8 cellular contexts compared by ENCODE assay signal in the genomic region with DNA sequence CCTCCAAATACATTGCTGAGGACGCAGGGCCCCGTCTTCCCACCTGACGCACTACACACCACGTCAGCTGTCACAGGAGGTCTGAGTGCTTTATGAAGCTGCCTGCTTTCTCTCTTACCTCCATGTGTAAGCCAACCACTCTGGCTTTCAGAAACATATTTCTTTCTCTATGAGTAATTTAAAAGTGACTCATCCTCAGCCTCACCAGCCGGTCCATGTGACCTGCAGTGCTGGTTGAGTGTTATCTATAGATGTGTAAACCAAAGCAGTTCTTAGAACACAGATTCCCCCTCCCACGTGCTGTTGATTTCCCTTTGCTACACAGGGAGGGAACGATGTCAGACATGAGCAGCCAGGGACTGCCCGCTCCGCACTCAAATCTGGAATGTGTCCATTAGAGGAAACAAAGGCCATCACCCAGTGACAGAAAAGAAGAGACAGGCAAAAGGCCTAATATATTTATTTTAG.
DNase-seq lines count a peak whose midpoint lies in the region; ATAC-seq, FAIRE-seq and TF ChIP-seq lines count a peak whose summit lies in the region.

No MANE protein-coding gene starts in this region.

- H3K36me3 ChIP-seq in esophagus muscularis mucosa, result no peaks in the 10 kb centered on the region
- H3K36me3 ChIP-seq in pancreas, result no peaks in the 10 kb centered on the region
- no peaks in the 10 kb centered on the region for H3K36me3 ChIP-seq in thyroid gland

- TF ChIP-seq EP300 in esophagus muscularis mucosa (IDR thresholded peaks at IDR 0.05), result no peak

- WGBS in esophagus muscularis mucosa, result 23% methylated on average over 9 of the region's 9 CpGs
- WGBS in pancreas, 2 donors, result 55 to 59% methylated on average over 9 of the region's 9 CpGs
- WGBS in thyroid gland, 2 donors, result 55 to 78% methylated on average over 9 of the region's 9 CpGs

- peaks cover 26 to 55% (median 50%) of the 10 kb centered on the region in 4 donors for H3K4me1 ChIP-seq in esophagus muscularis mucosa
- H3K4me1 ChIP-seq in pancreas, result peaks cover 8 to 13% (median 11%) of the 10 kb centered on the region in 3 donors
- peaks cover 14 to 60% of the 10 kb centered on the region in 2 donors for H3K4me1 ChIP-seq in thyroid gland

- H3K9me3 ChIP-seq in esophagus muscularis mucosa (no peaks in the 10 kb centered on the region), pancreas (no peaks in the 10 kb centered on the region), thyroid gland (no peaks in the 10 kb centered on the region)

- H3K27me3 ChIP-seq in esophagus muscularis mucosa (no peaks in the 10 kb centered on the region), pancreas (no peaks in the 10 kb centered on the region), thyroid gland (no peaks in the 10 kb centered on the region)

- FAIRE-seq in pancreas (lab: Jason Lieb, UNC), result no peak

- ATAC-seq in HG02588 (IDR thresholded peaks at IDR 0.05; ENCODE audit: unreplicated experiment), result peak; percentile 44
- peak in 3 of 4 donors; percentile 73 to 87 (median 86) for ATAC-seq in pancreas

- H3K4me3 ChIP-seq in GM12875 (ENCODE audit: low read depth, low read length), result peak overlapping the region; percentile 32
- H3K4me3 ChIP-seq in esophagus muscularis mucosa, result no peak overlapping the region
- H3K4me3 ChIP-seq in pancreas, result no peak overlapping the region
- H3K4me3 ChIP-seq in thyroid gland (replicated peaks in 1 of 3), result no peak overlapping the region

- TF ChIP-seq CTCF in GM12875 (IDR thresholded peaks at IDR 0.05; ENCODE audit: borderline replicate concordance, insufficient read depth, low read depth, low read length) (no peak), esophagus muscularis mucosa (IDR thresholded peaks at IDR 0.05) (no peak), pancreas (IDR thresholded peaks at IDR 0.05) (no peak), thyroid gland (IDR thresholded peaks at IDR 0.05) (no peak)

- peak overlapping the region; percentile 49 to 70 (median 64) for H3K27ac ChIP-seq in esophagus muscularis mucosa (replicated peaks in 1 of 4)
- peak overlapping the region in 2 of 4 donors; percentile 71 to 72 for H3K27ac ChIP-seq in pancreas
- H3K27ac ChIP-seq in thyroid gland, result peak overlapping the region; percentile 28 to 54 (median 44)

- DNase-seq in NCI-H510A (lab: John Stamatoyannopoulos, UW) (peak; percentile 69), activated T-cell treated with anti-CD3 and anti-CD28 coated beads for 1 hour (ENCODE audit: low read depth) (peak; percentile 62), esophagus muscularis mucosa (ENCODE audit: extremely low spot score) (peak; percentile 93), pancreas (peak in 1 of 6 donors; percentile 66), thyroid gland (peak in 1 of 2 donors; percentile 29), NCI-H1417 treated with DMSO at 0.1 percent for 48 hours (lab: John Stamatoyannopoulos, UW) (no peak)

- TF ChIP-seq POLR2A in esophagus muscularis mucosa (IDR thresholded peaks at IDR 0.05; ENCODE audit: low read depth), result no peak
- no peak for TF ChIP-seq POLR2A in thyroid gland (IDR thresholded peaks at IDR 0.05)

- intact Hi-C loops in esophagus muscularis mucosa (cut with DNase I) (no loop called here), pancreas (cut with DNase I) (no loop called here), thyroid gland (cut with DNase I) (no loop called here)
